Comparison of ENCODE assay signal across 9 cellular contexts in the genomic region with DNA sequence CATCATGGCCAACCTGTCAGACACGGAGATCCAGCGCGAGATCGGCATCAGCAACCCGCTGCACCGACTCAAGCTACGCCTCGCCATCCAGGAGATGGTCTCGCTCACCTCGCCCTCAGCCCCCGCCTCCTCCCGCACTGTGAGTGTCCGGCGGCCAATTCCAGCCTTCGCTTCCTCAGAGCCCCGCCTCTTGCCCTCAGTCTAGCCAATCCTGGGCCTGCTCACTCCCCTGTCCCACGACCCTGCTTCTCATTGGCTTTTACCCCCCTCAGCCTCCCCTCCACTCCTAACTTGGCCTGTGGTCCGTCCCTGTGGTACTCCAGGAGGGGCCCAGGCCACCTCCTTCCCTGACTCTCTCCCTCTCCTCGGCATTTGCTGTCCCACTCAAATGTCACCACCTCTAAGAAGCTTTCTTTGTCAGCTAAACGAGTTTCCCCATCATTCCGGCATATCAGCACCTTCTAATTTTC. TPM values are rescaled to one million over a fixed set of nuclear protein-coding genes. Genes with fewer than 3 reads are reported as not detected.
DNase-seq lines count a peak whose midpoint lies in the region; ATAC-seq and TF ChIP-seq lines count a peak whose summit lies in the region.
"Had no signal": no experiment of that assay in that cellular context is flagged by ENCODE, and none has a peak within 500 bp of the region (broad histone marks: within the 10 kb centered on the region; RNA-seq: fewer than 3 reads in every experiment).

No MANE protein-coding gene starts in this region.

- peak overlapping the region; percentile 92 for H3K4me2 ChIP-seq in SK-N-SH

- CTCF ChIA-PET in SK-N-SH (lab: Yijun Ruan, JAX), result interaction anchor here (0.6 to 11.1 kb wide), 4 partner anchors 22 to 56 kb away, joined by 4 to 87 read pairs (median 4); no protein-coding TSS in a partner anchor

- TF ChIP-seq EP300 in SK-N-SH (IDR thresholded peaks at IDR 0.05; ENCODE audit: borderline replicate concordance in 1 of 2, low read depth in 1 of 2, low read length in 1 of 2), result no peak

- peak overlapping the region; percentile 58 to 81 for H3K4me3 ChIP-seq in SK-N-SH (ENCODE audit: low read depth in 2 of 2, low read length in 1 of 2)

- H3K9me2 ChIP-seq in SK-N-SH, result no peaks in the 10 kb centered on the region

- no peaks in the 10 kb centered on the region for H3K36me3 ChIP-seq in SK-N-SH (replicated peaks in 1 of 2; ENCODE audit: control insufficient read depth in 1 of 2, insufficient read depth in 2 of 2, low read length in 1 of 2)

- peak overlapping the region; percentile 90 to 95 (median 93) for H3K4me3 Mint-ChIP-seq in brain

- H3K9me3 Mint-ChIP-seq in brain, result peaks cover 0 to under 1% (median 0%) of the 10 kb centered on the region in 5 experiments

- peak overlapping the region; percentile 88; the same call in 1 of the 2 replicates for H2AFZ ChIP-seq in SK-N-SH (ENCODE audit: low read depth)

- peaks cover 3 to 15% of the 10 kb centered on the region in 2 experiments; a peak in 2 of 4 replicates for H3K4me1 ChIP-seq in SK-N-SH (ENCODE audit: control insufficient read depth in 1 of 2, insufficient read depth in 2 of 2, low read depth in 1 of 2, low read length in 1 of 2)

- peak overlapping the region in 1 of 2 experiments; percentile 8; a peak in 1 of 4 replicates for H3K27ac ChIP-seq in SK-N-SH (ENCODE audit: low read depth in 2 of 2, low read length in 1 of 2)

- H3K27me3 ChIP-seq in SK-N-SH (ENCODE audit: insufficient read depth), result no peaks in the 10 kb centered on the region

- H3K9me3 ChIP-seq in SK-N-SH, result no peaks in the 10 kb centered on the region

- H3K27me3 Mint-ChIP-seq in brain, result no peaks in the 10 kb centered on the region

- WGBS in SK-N-SH (ENCODE audit: low lambda C conversion rate), result 6% methylated on average over 15 of the region's 21 CpGs

- peak overlapping the region; percentile 81 to 96 (median 94) for H3K27ac Mint-ChIP-seq in brain

- peaks cover 42% of the 10 kb centered on the region for H3K4me1 Mint-ChIP-seq in brain

- no peaks in the 10 kb centered on the region for H3K79me2 ChIP-seq in SK-N-SH (ENCODE audit: insufficient read depth)

- TF ChIP-seq RAD21 in SK-N-SH (IDR thresholded peaks at IDR 0.05; ENCODE audit: low read length), result no peak

- peaks cover 32% of the 10 kb centered on the region for H3K36me3 Mint-ChIP-seq in brain

- peak; percentile 68 for ATAC-seq in HG03354 (IDR thresholded peaks at IDR 0.05; ENCODE audit: poor library complexity, severe bottlenecking, unreplicated experiment)
- ATAC-seq in GM21737 (IDR thresholded peaks at IDR 0.05; ENCODE audit: unreplicated experiment), result no peak

- TF ChIP-seq CTCF in SK-N-SH (IDR thresholded peaks at IDR 0.05) (no peak), brain (conservative IDR thresholded peaks at IDR 0.05) (no peak)

- no peaks in the 10 kb centered on the region for H4K20me1 ChIP-seq in SK-N-SH (ENCODE audit: insufficient read depth)

- H3K9ac ChIP-seq in SK-N-SH, result peak overlapping the region; percentile 66

- H3F3A ChIP-seq in SK-N-SH (replicated peaks; ENCODE audit: insufficient read depth), result peaks cover 12% of the 10 kb centered on the region

- POLR2A ChIA-PET in SK-N-SH (lab: Yijun Ruan, JAX), result interaction anchor here (0.6 to 1.0 kb wide), 3 partner anchors 15 to 23 kb away, joined by 3 to 4 read pairs (median 3); no protein-coding TSS in a partner anchor

- DNase-seq in EL (peak; percentile 95), SK-N-SH (peak; percentile 95), hypothalamus (lab: John Stamatoyannopoulos, UW) (peak in 50 of 51 donors; percentile 37 to 93 (median 85)), renal cortical epithelial cell (ENCODE audit: low read depth) (peak; percentile 81), GF-D8 (lab: John Stamatoyannopoulos, UW) (no peak)

TF ChIP-seq in SK-N-SH, 30 proteins besides CTCF, POLR2A, EP300 and RAD21:
- TF ChIP-seq MXI1 (IDR thresholded peaks at IDR 0.05; ENCODE audit: low read depth, low read length) (peak; percentile 61; the same call in 1 of the 2 replicates), POLR2AphosphoS5 (IDR thresholded peaks at IDR 0.05; ENCODE audit: low read depth, low read length) (peak; percentile 71), GATA2 (CRISPR knock-in tag; IDR thresholded peaks at IDR 0.05) (peak; percentile 20; the same call in 1 of the 2 replicates), YY1 (IDR thresholded peaks at IDR 0.05; ENCODE audit: low read depth) (no peak), TAF1 (IDR thresholded peaks at IDR 0.05; ENCODE audit: borderline replicate concordance, low read depth, low read length) (0 out of 2 replicates have a peak, but pooled peaks have one; percentile 35), SIN3A (IDR thresholded peaks at IDR 0.05; ENCODE audit: borderline replicate concordance, low read depth, low read length) (peak; percentile 26; the same call in 1 of the 2 replicates), CHD2 (IDR thresholded peaks at IDR 0.05; ENCODE audit: low read length, partially characterized antibody) (peak; percentile 53)
- TF ChIP-seq, protein P1, sequence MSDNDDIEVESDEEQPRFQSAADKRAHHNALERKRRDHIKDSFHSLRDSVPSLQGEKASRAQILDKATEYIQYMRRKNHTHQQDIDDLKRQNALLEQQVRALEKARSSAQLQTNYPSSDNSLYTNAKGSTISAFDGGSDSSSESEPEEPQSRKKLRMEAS (IDR thresholded peaks at IDR 0.05; ENCODE audit: low read depth), result peak; percentile 61; the same call in 1 of the 2 replicates
- TF ChIP-seq, protein P2, sequence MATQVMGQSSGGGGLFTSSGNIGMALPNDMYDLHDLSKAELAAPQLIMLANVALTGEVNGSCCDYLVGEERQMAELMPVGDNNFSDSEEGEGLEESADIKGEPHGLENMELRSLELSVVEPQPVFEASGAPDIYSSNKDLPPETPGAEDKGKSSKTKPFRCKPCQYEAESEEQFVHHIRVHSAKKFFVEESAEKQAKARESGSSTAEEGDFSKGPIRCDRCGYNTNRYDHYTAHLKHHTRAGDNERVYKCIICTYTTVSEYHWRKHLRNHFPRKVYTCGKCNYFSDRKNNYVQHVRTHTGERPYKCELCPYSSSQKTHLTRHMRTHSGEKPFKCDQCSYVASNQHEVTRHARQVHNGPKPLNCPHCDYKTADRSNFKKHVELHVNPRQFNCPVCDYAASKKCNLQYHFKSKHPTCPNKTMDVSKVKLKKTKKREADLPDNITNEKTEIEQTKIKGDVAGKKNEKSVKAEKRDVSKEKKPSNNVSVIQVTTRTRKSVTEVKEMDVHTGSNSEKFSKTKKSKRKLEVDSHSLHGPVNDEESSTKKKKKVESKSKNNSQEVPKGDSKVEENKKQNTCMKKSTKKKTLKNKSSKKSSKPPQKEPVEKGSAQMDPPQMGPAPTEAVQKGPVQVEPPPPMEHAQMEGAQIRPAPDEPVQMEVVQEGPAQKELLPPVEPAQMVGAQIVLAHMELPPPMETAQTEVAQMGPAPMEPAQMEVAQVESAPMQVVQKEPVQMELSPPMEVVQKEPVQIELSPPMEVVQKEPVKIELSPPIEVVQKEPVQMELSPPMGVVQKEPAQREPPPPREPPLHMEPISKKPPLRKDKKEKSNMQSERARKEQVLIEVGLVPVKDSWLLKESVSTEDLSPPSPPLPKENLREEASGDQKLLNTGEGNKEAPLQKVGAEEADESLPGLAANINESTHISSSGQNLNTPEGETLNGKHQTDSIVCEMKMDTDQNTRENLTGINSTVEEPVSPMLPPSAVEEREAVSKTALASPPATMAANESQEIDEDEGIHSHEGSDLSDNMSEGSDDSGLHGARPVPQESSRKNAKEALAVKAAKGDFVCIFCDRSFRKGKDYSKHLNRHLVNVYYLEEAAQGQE (IDR thresholded peaks at IDR 0.05; ENCODE audit: low read depth, low read length), result no peak

RNA-seq across cellular contexts. Expression of a gene that starts 12.3 kb away (rescaled TPM):
- polyA plus RNA-seq in SK-N-SH (2012; rRNA removed) (not detected in 2 replicates), brain (ENCODE audit: insufficient read depth, low read depth, low replicate concordance) (3.0 TPM)
- 0.04 TPM in 1 of 2 replicates, not detected in the other for polyA plus RNA-seq in SK-N-SH (2012; cell fraction: cytosol; rRNA removed)
- 0.04 and 0.12 TPM in 2 replicates for polyA plus RNA-seq in SK-N-SH (2012; cell fraction: nucleus; rRNA removed)
- not detected in 2 replicates for total RNA-seq in renal cortical epithelial cell
- total RNA-seq: activated CD8-positive, alpha-beta memory T cell treated with anti-CD3 and anti-CD28 coated beads for 36 hours had no signal

RNA-seq across cellular contexts. Expression of a gene that starts 14.7 kb away (rescaled TPM):
- polyA plus RNA-seq in SK-N-SH (2012; rRNA removed) (16.9 and 20.6 TPM in 2 replicates), brain (ENCODE audit: insufficient read depth, low read depth, low replicate concordance) (3.2 TPM)
- 5.4 and 8.1 TPM in 2 replicates for polyA plus RNA-seq in SK-N-SH (2012; cell fraction: cytosol; rRNA removed)
- 147 and 193 TPM in 2 replicates for polyA plus RNA-seq in SK-N-SH (2012; cell fraction: nucleus; rRNA removed)
- total RNA-seq in renal cortical epithelial cell, result 15.3 and 30.4 TPM in 2 replicates

RNA-seq across cellular contexts. Expression of a gene that starts 23.6 kb away (rescaled TPM):
- 5.7 and 5.8 TPM in 2 replicates for polyA plus RNA-seq in SK-N-SH (2012; rRNA removed)
- polyA plus RNA-seq in SK-N-SH (2012; cell fraction: cytosol; rRNA removed), result 2.8 and 4.6 TPM in 2 replicates
- 12.2 and 12.6 TPM in 2 replicates for polyA plus RNA-seq in SK-N-SH (2012; cell fraction: nucleus; rRNA removed)
- 43.6 TPM for polyA plus RNA-seq in brain (ENCODE audit: insufficient read depth, low read depth, low replicate concordance)
- 2.6 and 3.6 TPM in 2 replicates for total RNA-seq in renal cortical epithelial cell

RNA-seq across cellular contexts. Expression of a gene that starts 24.0 kb away (rescaled TPM):
- polyA plus RNA-seq in SK-N-SH (2012; rRNA removed) (2.6 and 3.0 TPM in 2 replicates), brain (ENCODE audit: insufficient read depth, low read depth, low replicate concordance) (4.1 TPM)
- polyA plus RNA-seq in SK-N-SH (2012; cell fraction: cytosol; rRNA removed), result 1.6 and 2.8 TPM in 2 replicates
- polyA plus RNA-seq in SK-N-SH (2012; cell fraction: nucleus; rRNA removed), result 3.0 and 4.8 TPM in 2 replicates
- total RNA-seq in renal cortical epithelial cell, result 0.45 TPM in 1 of 2 replicates, not detected in the other

RNA-seq across cellular contexts. Expression of a gene that starts 28.7 kb away (rescaled TPM):
- polyA plus RNA-seq in SK-N-SH (2012; rRNA removed) (20.8 and 21.1 TPM in 2 replicates), brain (ENCODE audit: insufficient read depth, low read depth, low replicate concordance) (18.0 TPM)
- polyA plus RNA-seq in SK-N-SH (2012; cell fraction: cytosol; rRNA removed), result 11.8 and 13.5 TPM in 2 replicates
- 27.5 and 27.8 TPM in 2 replicates for polyA plus RNA-seq in SK-N-SH (2012; cell fraction: nucleus; rRNA removed)
- 2.5 and 7.5 TPM in 2 replicates for total RNA-seq in renal cortical epithelial cell
